ENCODE assay signal across 8 cellular contexts in genomic region chr1:154970631-154971340, GRCh38. TPM values are rescaled to one million over a fixed set of nuclear protein-coding genes. Genes with fewer than 3 reads are reported as not detected.
DNase-seq lines count a peak whose midpoint lies in the region; ATAC-seq, FAIRE-seq and TF ChIP-seq lines count a peak whose summit lies in the region.

Gene SHC1 (minus strand): TSS chr1:154970747. CDS start chr1:154970526, 221 bp downstream.

- peaks cover 29% of the 10 kb centered on the region for H3K4me1 Mint-ChIP-seq in activated T-helper 2 cell treated with anti-CD3 and anti-CD28 coated beads, Interferon-gamma antibody, Interleukin-2, Interleukin-4, amounts not matched to agents 10 μg/mL and 5 μg/mL and 100 μg/mL, durations not matched to agents 14 hours and 24 hours and 36 hours (ENCODE audit: low read depth)
- H3K4me1 Mint-ChIP-seq in naive thymus-derived CD4-positive, alpha-beta T cell = peaks cover 27 to 48% (median 34%) of the 10 kb centered on the region in 7 donors
- peaks cover 36% of the 10 kb centered on the region for H3K4me1 Mint-ChIP-seq in type B pancreatic cell (ENCODE audit: unreplicated experiment)

- H3K27me3 ChIP-seq in naive thymus-derived CD4-positive, alpha-beta T cell (ENCODE audit: control insufficient read depth in 2 of 2, insufficient read depth in 2 of 2, low read length in 2 of 2) = no peaks in the 10 kb centered on the region

- H3K9me3 ChIP-seq in naive thymus-derived CD4-positive, alpha-beta T cell (ENCODE audit: control insufficient read depth in 2 of 3, low read length in 3 of 3) = no peaks in the 10 kb centered on the region

- intact Hi-C loops in activated T-helper 2 cell treated with anti-CD3 and anti-CD28 coated beads, Interferon-gamma antibody, Interleukin-2, Interleukin-4, amounts not matched to agents 10 μg/mL and 5 μg/mL and 100 μg/mL, durations not matched to agents 14 hours and 24 hours and 36 hours (cut with micrococcal nuclease) = no loop called here
- intact Hi-C loops in naive thymus-derived CD4-positive, alpha-beta T cell (cut with micrococcal nuclease) = loop anchor here in 1 of 2 donors (10.0 kb wide), 1 partner anchor 354 kb away; the partner anchor contains the start of gene RUSC1

- CTCF ChIA-PET in naive thymus-derived CD4-positive, alpha-beta T cell (lab: Charles Lee) = interaction anchor here (0.5 to 10.5 kb wide), 5 partner anchors 12 to 63 kb away, joined by 3 to 94 read pairs (median 5); partner anchors contain the start of gene FLAD1

- H3K9me3 Mint-ChIP-seq in activated T-helper 2 cell treated with anti-CD3 and anti-CD28 coated beads, Interferon-gamma antibody, Interleukin-2, Interleukin-4, amounts not matched to agents 10 μg/mL and 5 μg/mL and 100 μg/mL, durations not matched to agents 14 hours and 24 hours and 36 hours = no peaks in the 10 kb centered on the region
- peaks cover 0 to 2% (median 0%) of the 10 kb centered on the region in 11 donors for H3K9me3 Mint-ChIP-seq in naive thymus-derived CD4-positive, alpha-beta T cell
- no peaks in the 10 kb centered on the region for H3K9me3 Mint-ChIP-seq in type B pancreatic cell

- H3K36me3 Mint-ChIP-seq in activated T-helper 2 cell treated with anti-CD3 and anti-CD28 coated beads, Interferon-gamma antibody, Interleukin-2, Interleukin-4, amounts not matched to agents 10 μg/mL and 5 μg/mL and 100 μg/mL, durations not matched to agents 14 hours and 24 hours and 36 hours (ENCODE audit: low read depth) = peaks cover 43% of the 10 kb centered on the region
- H3K36me3 Mint-ChIP-seq in naive thymus-derived CD4-positive, alpha-beta T cell = peaks cover 0 to 15% (median 0%) of the 10 kb centered on the region in 5 donors
- peaks cover 7% of the 10 kb centered on the region for H3K36me3 Mint-ChIP-seq in type B pancreatic cell

- no peak for ATAC-seq in naive thymus-derived CD4-positive, alpha-beta T cell

- no peak within 1 kb of the TSS for H3K4me3 ChIP-seq in naive thymus-derived CD4-positive, alpha-beta T cell (ENCODE audit: low read length)

- no peak for FAIRE-seq in GM12892 (lab: Jason Lieb, UNC)

- peak; percentile 26; the same call in 1 of the 2 replicates for TF ChIP-seq POLR2A in GM12892 (IDR thresholded peaks at IDR 0.05; ENCODE audit: low read depth, low read length)

- no peak for TF ChIP-seq CTCF in type B pancreatic cell (conservative IDR thresholded peaks at IDR 0.05)

- no peaks in the 10 kb centered on the region for H3K27me3 Mint-ChIP-seq in activated T-helper 2 cell treated with anti-CD3 and anti-CD28 coated beads, Interferon-gamma antibody, Interleukin-2, Interleukin-4, amounts not matched to agents 10 μg/mL and 5 μg/mL and 100 μg/mL, durations not matched to agents 14 hours and 24 hours and 36 hours (ENCODE audit: low read depth)
- no peaks in the 10 kb centered on the region for H3K27me3 Mint-ChIP-seq in naive thymus-derived CD4-positive, alpha-beta T cell
- H3K27me3 Mint-ChIP-seq in type B pancreatic cell = no peaks in the 10 kb centered on the region

- H3K27ac ChIP-seq in naive thymus-derived CD4-positive, alpha-beta T cell (ENCODE audit: low read depth, low read length) = peak within 1 kb of the TSS; percentile 51

- peak; percentile 99 for DNase-seq in A172 (ENCODE audit: low spot score)
- DNase-seq in GM12892 (ENCODE audit: insufficient read length) = peak; percentile 76
- peak; percentile 78 for DNase-seq in NCI-H510A treated with DMSO at 0.1 percent for 48 hours (lab: John Stamatoyannopoulos, UW)
- peak; percentile 39 for DNase-seq in activated T-helper 2 cell treated with anti-CD3 and anti-CD28 coated beads, Interferon-gamma antibody, Interleukin-2, Interleukin-4, amounts not matched to agents 10 μg/mL and 5 μg/mL and 100 μg/mL, durations not matched to agents 14 hours and 24 hours and 36 hours (ENCODE audit: low spot score)
- DNase-seq in fibroblast of the conjunctiva (ENCODE audit: low read depth) = peak; percentile 91
- DNase-seq in naive thymus-derived CD4-positive, alpha-beta T cell = peak in 1 of 9 donors; percentile 52
- DNase-seq in type B pancreatic cell (ENCODE audit: extremely low spot score, unreplicated experiment) = peak; percentile 85
- no peak for DNase-seq in NCI-H1092 (lab: John Stamatoyannopoulos, UW)

- peaks cover 11 to 54% (median 15%) of the 10 kb centered on the region in 3 experiments for H3K36me3 ChIP-seq in naive thymus-derived CD4-positive, alpha-beta T cell (ENCODE audit: control insufficient read depth in 2 of 3, insufficient read depth in 3 of 3, low read length in 3 of 3)

- peak within 1 kb of the TSS; percentile 85 for H3K27ac Mint-ChIP-seq in activated T-helper 2 cell treated with anti-CD3 and anti-CD28 coated beads, Interferon-gamma antibody, Interleukin-2, Interleukin-4, amounts not matched to agents 10 μg/mL and 5 μg/mL and 100 μg/mL, durations not matched to agents 14 hours and 24 hours and 36 hours
- peak within 1 kb of the TSS; percentile 51 to 93 (median 82) for H3K27ac Mint-ChIP-seq in naive thymus-derived CD4-positive, alpha-beta T cell
- peak within 1 kb of the TSS; percentile 95 for H3K27ac Mint-ChIP-seq in type B pancreatic cell

- POLR2A ChIA-PET in naive thymus-derived CD4-positive, alpha-beta T cell (lab: Charles Lee) = interaction anchor here (0.9 to 11.7 kb wide), 9 partner anchors 10 to 73 kb away, joined by 3 to 160 read pairs (median 4); partner anchors contain the start of genes FLAD1, PBXIP1 and PYGO2

- peaks cover 20 to 27% of the 10 kb centered on the region in 2 donors for H3K4me1 ChIP-seq in naive thymus-derived CD4-positive, alpha-beta T cell (ENCODE audit: control insufficient read depth in 2 of 2, insufficient read depth in 2 of 2, low read length in 2 of 2)

- H3K4me3 Mint-ChIP-seq in activated T-helper 2 cell treated with anti-CD3 and anti-CD28 coated beads, Interferon-gamma antibody, Interleukin-2, Interleukin-4, amounts not matched to agents 10 μg/mL and 5 μg/mL and 100 μg/mL, durations not matched to agents 14 hours and 24 hours and 36 hours (ENCODE audit: low read depth) = peak within 1 kb of the TSS; percentile 64
- H3K4me3 Mint-ChIP-seq in naive thymus-derived CD4-positive, alpha-beta T cell = peak within 1 kb of the TSS; percentile 37 to 71 (median 54)
- H3K4me3 Mint-ChIP-seq in type B pancreatic cell = peak within 1 kb of the TSS; percentile 89

RNA-seq across cellular contexts. Expression of gene SHC1, which starts in this region (rescaled TPM):
- 292 and 357 TPM in 2 replicates for total RNA-seq in A172 (2014; rRNA removed; shearing (Covaris generic))
- polyA plus RNA-seq in GM12892 (2012; ENCODE audit: missing spikeins) = 15.3 TPM
- total RNA-seq in activated T-helper 2 cell treated with anti-CD3 and anti-CD28 coated beads, Interferon-gamma antibody, Interleukin-2, Interleukin-4, amounts not matched to agents 10 μg/mL and 5 μg/mL and 100 μg/mL, durations not matched to agents 14 hours and 24 hours and 36 hours = 55.4 and 56.1 TPM in 2 replicates
- total RNA-seq in naive thymus-derived CD4-positive, alpha-beta T cell = 10 to 100 TPM; 71.0 to 76.9 (median 73.7) TPM
- polyA plus RNA-seq in naive thymus-derived CD4-positive, alpha-beta T cell = 10 to 100 TPM; 29.6 to 38.3 TPM
- 65.3 and 87.8 TPM in 2 replicates for total RNA-seq in type B pancreatic cell (ENCODE audit: low replicate concordance)
